ENCODE assay signal across 1 cellular context in genomic region chr18:9421788-9422329, GRCh38.
TF ChIP-seq lines count a peak whose summit lies in the region.

No MANE protein-coding gene starts in this region.

TF ChIP-seq in K562, 482 proteins besides CTCF, POLR2A, EP300 and RAD21 (continued from another document and continues in another):
- TF ChIP-seq, protein P1, sequence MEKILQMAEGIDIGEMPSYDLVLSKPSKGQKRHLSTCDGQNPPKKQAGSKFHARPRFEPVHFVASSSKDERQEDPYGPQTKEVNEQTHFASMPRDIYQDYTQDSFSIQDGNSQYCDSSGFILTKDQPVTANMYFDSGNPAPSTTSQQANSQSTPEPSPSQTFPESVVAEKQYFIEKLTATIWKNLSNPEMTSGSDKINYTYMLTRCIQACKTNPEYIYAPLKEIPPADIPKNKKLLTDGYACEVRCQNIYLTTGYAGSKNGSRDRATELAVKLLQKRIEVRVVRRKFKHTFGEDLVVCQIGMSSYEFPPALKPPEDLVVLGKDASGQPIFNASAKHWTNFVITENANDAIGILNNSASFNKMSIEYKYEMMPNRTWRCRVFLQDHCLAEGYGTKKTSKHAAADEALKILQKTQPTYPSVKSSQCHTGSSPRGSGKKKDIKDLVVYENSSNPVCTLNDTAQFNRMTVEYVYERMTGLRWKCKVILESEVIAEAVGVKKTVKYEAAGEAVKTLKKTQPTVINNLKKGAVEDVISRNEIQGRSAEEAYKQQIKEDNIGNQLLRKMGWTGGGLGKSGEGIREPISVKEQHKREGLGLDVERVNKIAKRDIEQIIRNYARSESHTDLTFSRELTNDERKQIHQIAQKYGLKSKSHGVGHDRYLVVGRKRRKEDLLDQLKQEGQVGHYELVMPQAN (IDR thresholded peaks at IDR 0.05; ENCODE audit: borderline replicate concordance) = no peak
- no peak for TF ChIP-seq RBM25 (IDR thresholded peaks at IDR 0.05; ENCODE audit: low read depth, low read length, severe bottlenecking)
- TF ChIP-seq TRIM25 (IDR thresholded peaks at IDR 0.05; ENCODE audit: borderline replicate concordance) = no peak
- TF ChIP-seq RBBP5 (IDR thresholded peaks at IDR 0.05; ENCODE audit: borderline replicate concordance, insufficient read depth, low read length, poor library complexity, severe bottlenecking) = no peak
- no peak for TF ChIP-seq RAD51 (IDR thresholded peaks at IDR 0.05; ENCODE audit: borderline replicate concordance, low read depth)
- no peak for TF ChIP-seq TBP (optimal IDR thresholded peaks at IDR 0.05; ENCODE audit: low read depth, low read length)
- TF ChIP-seq MYNN (IDR thresholded peaks at IDR 0.05) = no peak
- no peak for TF ChIP-seq MYNN (CRISPR knock-in tag; IDR thresholded peaks at IDR 0.05)
- TF ChIP-seq E2F3 (CRISPR knock-in tag; IDR thresholded peaks at IDR 0.05) = no peak
- TF ChIP-seq HMG20B (CRISPR knock-in tag; IDR thresholded peaks at IDR 0.05) = no peak
- no peak for TF ChIP-seq IRF1 (CRISPR knock-in tag; IDR thresholded peaks at IDR 0.05; ENCODE audit: borderline replicate concordance)
- no peak for TF ChIP-seq ERF (CRISPR knock-in tag; IDR thresholded peaks at IDR 0.05)
- 0 out of 2 replicates have a peak, but pooled peaks have one; percentile 35 for TF ChIP-seq EHMT2 (IDR thresholded peaks at IDR 0.05)
- no peak for TF ChIP-seq POLR2H (tag; IDR thresholded peaks at IDR 0.05; ENCODE audit: low read depth)
- no peak for TF ChIP-seq RBM15 (IDR thresholded peaks at IDR 0.05; ENCODE audit: insufficient read depth, low read length)
- no peak for TF ChIP-seq ZFP1 (CRISPR knock-in tag; IDR thresholded peaks at IDR 0.05)
- no peak for TF ChIP-seq KAT8 (IDR thresholded peaks at IDR 0.05; ENCODE audit: low read depth)
- no peak for TF ChIP-seq SMAD2 (IDR thresholded peaks at IDR 0.05; ENCODE audit: low read depth, low read length)
- TF ChIP-seq HNRNPK (IDR thresholded peaks at IDR 0.05; ENCODE audit: low read depth, low read length, poor library complexity, severe bottlenecking) = no peak
- TF ChIP-seq ZFX (CRISPR knock-in tag; IDR thresholded peaks at IDR 0.05) = 0 out of 2 replicates have a peak, but pooled peaks have one; percentile 15
- no peak for TF ChIP-seq RBFOX2 (IDR thresholded peaks at IDR 0.05; ENCODE audit: low read depth, low read length)
- TF ChIP-seq RFX1 (IDR thresholded peaks at IDR 0.05) = no peak
- TF ChIP-seq MBD2 (IDR thresholded peaks at IDR 0.05; ENCODE audit: borderline replicate concordance, low read depth) = no peak
- no peak for TF ChIP-seq ZNF12 (CRISPR knock-in tag; IDR thresholded peaks at IDR 0.05)
- no peak for TF ChIP-seq ZNF57 (CRISPR knock-in tag; IDR thresholded peaks at IDR 0.05)
- peak; percentile 24; the same call in 1 of the 2 replicates for TF ChIP-seq JUND (IDR thresholded peaks at IDR 0.05; ENCODE audit: borderline replicate concordance, low read depth, low read length)
- no peak for TF ChIP-seq JUND (tag; IDR thresholded peaks at IDR 0.05; ENCODE audit: borderline replicate concordance, low read depth, low read length)
- no peak for TF ChIP-seq TEAD1 (CRISPR knock-in tag; IDR thresholded peaks at IDR 0.05)
- TF ChIP-seq HOXB6 (CRISPR knock-in tag; IDR thresholded peaks at IDR 0.05; ENCODE audit: borderline replicate concordance) = no peak
- TF ChIP-seq CEBPB (tag; IDR thresholded peaks at IDR 0.05) = no peak
- TF ChIP-seq PTBP1 (IDR thresholded peaks at IDR 0.05; ENCODE audit: low read depth, low read length) = no peak
- TF ChIP-seq ZNF764 (CRISPR knock-in tag; IDR thresholded peaks at IDR 0.05; ENCODE audit: low read depth) = no peak
- no peak for TF ChIP-seq HDAC2 (IDR thresholded peaks at IDR 0.05)
- TF ChIP-seq CBFB (CRISPR knock-in tag; IDR thresholded peaks at IDR 0.05) = no peak
- no peak for TF ChIP-seq DIDO1 (tag; IDR thresholded peaks at IDR 0.05; ENCODE audit: low read depth)
- TF ChIP-seq ZNF239 (CRISPR knock-in tag; IDR thresholded peaks at IDR 0.05) = no peak
- TF ChIP-seq, protein P2, sequence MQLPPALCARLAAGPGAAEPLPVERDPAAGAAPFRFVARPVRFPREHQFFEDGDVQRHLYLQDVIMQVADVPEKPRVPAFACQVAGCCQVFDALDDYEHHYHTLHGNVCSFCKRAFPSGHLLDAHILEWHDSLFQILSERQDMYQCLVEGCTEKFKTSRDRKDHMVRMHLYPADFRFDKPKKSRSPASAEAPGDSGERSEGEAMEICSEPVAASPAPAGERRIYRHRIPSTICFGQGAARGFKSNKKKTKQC (CRISPR knock-in tag; IDR thresholded peaks at IDR 0.05) = no peak
- no peak for TF ChIP-seq FOXP1 (CRISPR knock-in tag; IDR thresholded peaks at IDR 0.05)
- no peak for TF ChIP-seq TFAM (CRISPR knock-in tag; conservative IDR thresholded peaks at IDR 0.05)
- TF ChIP-seq, protein P3, sequence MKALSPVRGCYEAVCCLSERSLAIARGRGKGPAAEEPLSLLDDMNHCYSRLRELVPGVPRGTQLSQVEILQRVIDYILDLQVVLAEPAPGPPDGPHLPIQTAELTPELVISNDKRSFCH (CRISPR knock-in tag; IDR thresholded peaks at IDR 0.05) = no peak
- TF ChIP-seq, protein P3 (tag; IDR thresholded peaks at IDR 0.05) = no peak
- TF ChIP-seq TAL1 (IDR thresholded peaks at IDR 0.05) = peak; percentile 71
- TF ChIP-seq DDX20 (tag; IDR thresholded peaks at IDR 0.05; ENCODE audit: low read depth) = no peak
- TF ChIP-seq NCOA1 (IDR thresholded peaks at IDR 0.05; ENCODE audit: low read depth) = no peak; the same call in 1 of the 2 replicates
- TF ChIP-seq FOXM1 (IDR thresholded peaks at IDR 0.05; ENCODE audit: low read depth) = peak; percentile 44; the same call in 1 of the 2 replicates
- no peak for TF ChIP-seq FOXM1 (CRISPR knock-in tag; IDR thresholded peaks at IDR 0.05; ENCODE audit: low read depth)
- TF ChIP-seq TEAD2 (tag; IDR thresholded peaks at IDR 0.05) = no peak
- TF ChIP-seq HDAC1 (IDR thresholded peaks at IDR 0.05) = peak in 1 of 2 experiments; percentile 45; a peak in 1 of 4 replicates
- TF ChIP-seq CCNT2 (IDR thresholded peaks at IDR 0.05; ENCODE audit: borderline replicate concordance, extremely low read depth, insufficient read length, low read depth, low read length) = no peak
- TF ChIP-seq CREB1 (IDR thresholded peaks at IDR 0.05) = no peak
- TF ChIP-seq CREB1 (CRISPR knock-in tag; IDR thresholded peaks at IDR 0.05) = no peak
- TF ChIP-seq POLR2G (IDR thresholded peaks at IDR 0.05; ENCODE audit: low read depth, low read length) = no peak
- no peak for TF ChIP-seq MAFF (IDR thresholded peaks at IDR 0.05; ENCODE audit: low read length)
- TF ChIP-seq ZNF644 (tag; IDR thresholded peaks at IDR 0.05; ENCODE audit: low read depth) = no peak
- TF ChIP-seq HMBOX1 (IDR thresholded peaks at IDR 0.05) = no peak; the same call in 1 of the 2 replicates
- no peak for TF ChIP-seq CXXC5 (CRISPR knock-in tag; IDR thresholded peaks at IDR 0.05)
- TF ChIP-seq NFATC3 (IDR thresholded peaks at IDR 0.05) = 0 out of 2 replicates have a peak, but pooled peaks have one; percentile 60
- TF ChIP-seq MXI1 (IDR thresholded peaks at IDR 0.05; ENCODE audit: low read depth, low read length) = no peak
- no peak for TF ChIP-seq ZNF354B (CRISPR knock-in tag; IDR thresholded peaks at IDR 0.05)
- no peak for TF ChIP-seq ZNF407 (IDR thresholded peaks at IDR 0.05; ENCODE audit: low read depth)
- TF ChIP-seq ZNF77 (CRISPR knock-in tag; IDR thresholded peaks at IDR 0.05) = no peak
- TF ChIP-seq DPF2 (IDR thresholded peaks at IDR 0.05) = peak; percentile 79
- no peak for TF ChIP-seq SFPQ (IDR thresholded peaks at IDR 0.05; ENCODE audit: low read depth, low read length)
- no peak for TF ChIP-seq HLTF (IDR thresholded peaks at IDR 0.05)
